8 cellular contexts compared by ENCODE assay signal in genomic region chrX:50988649-50989048, GRCh38.
A peak's percentile ranks its signal among the peaks of the same experiment; 100 is the strongest.
DNase-seq lines count a peak whose midpoint lies in the region; ATAC-seq, FAIRE-seq and TF ChIP-seq lines count a peak whose summit lies in the region.

No MANE protein-coding gene starts in this region.

- no peaks in the 10 kb centered on the region for H3K9me3 Mint-ChIP-seq in CD14-positive monocyte

- FAIRE-seq in GM19239 (lab: Jason Lieb, UNC): peak; percentile 80

- DNase-seq in CD14-positive monocyte (ENCODE audit: low spot score): no peak
- no peak for DNase-seq in GM19239 (ENCODE audit: insufficient read length, low spot score)
- no peak for DNase-seq in RWPE2 (ENCODE audit: low spot score)
- peak; percentile 4 to 24 for DNase-seq in foreskin fibroblast
- DNase-seq in smooth muscle cell of the brain vasculature (ENCODE audit: low read depth, low spot score): peak; percentile 1
- DNase-seq in SW 1271 (lab: John Stamatoyannopoulos, UW): no peak

- no peaks in the 10 kb centered on the region for H3K27me3 ChIP-seq in RWPE2 (ENCODE audit: insufficient read depth, poor library complexity, severe bottlenecking)

- no peak overlapping the region for H3K4me3 Mint-ChIP-seq in CD14-positive monocyte

- H3K27ac Mint-ChIP-seq in CD14-positive monocyte: no peak overlapping the region

- H3K27ac ChIP-seq in RWPE2 (ENCODE audit: poor library complexity, severe bottlenecking): no peak overlapping the region

- intact Hi-C loops in CD14-positive monocyte (cut with micrococcal nuclease): no loop called here

- peak; percentile 14 for TF ChIP-seq CTCF in CD14-positive monocyte (IDR thresholded peaks at IDR 0.05)
- peak; percentile 52 for TF ChIP-seq CTCF in RWPE2 (IDR thresholded peaks at IDR 0.05; ENCODE audit: poor library complexity, severe bottlenecking)
- peak; percentile 34 for TF ChIP-seq CTCF in foreskin fibroblast (IDR thresholded peaks at IDR 0.05; ENCODE audit: low read depth, low read length)

- ATAC-seq in RWPE2 (ENCODE audit: low read depth): peak; percentile 41; the same call in 1 of the 3 replicates
- no peak for ATAC-seq in GM18909 (IDR thresholded peaks at IDR 0.05; ENCODE audit: poor library complexity, unreplicated experiment)
- no peak for ATAC-seq in HG02938 (IDR thresholded peaks at IDR 0.05; ENCODE audit: unreplicated experiment)

- no peaks in the 10 kb centered on the region for H3K36me3 ChIP-seq in RWPE2 (ENCODE audit: low read depth)

- H3K9me3 ChIP-seq in RWPE2 (ENCODE audit: severe bottlenecking): no peaks in the 10 kb centered on the region

- H3K4me3 ChIP-seq in RWPE2 (ENCODE audit: severe bottlenecking): no peak overlapping the region
- H3K4me3 ChIP-seq in foreskin fibroblast (ENCODE audit: low read depth in 1 of 2, low read length in 2 of 2): no peak overlapping the region

- peaks cover 0 to 7% (median 5%) of the 10 kb centered on the region in 3 donors for H3K27me3 Mint-ChIP-seq in CD14-positive monocyte (ENCODE audit: low read depth in 3 of 3)

- no peaks in the 10 kb centered on the region for H3K4me1 ChIP-seq in RWPE2 (ENCODE audit: insufficient read depth, poor library complexity, severe bottlenecking)

- no peaks in the 10 kb centered on the region for H3K4me1 Mint-ChIP-seq in CD14-positive monocyte

- H3K36me3 Mint-ChIP-seq in CD14-positive monocyte: no peaks in the 10 kb centered on the region

Comparison
In these comparisons a context has a peak if more than half of its experiments do, and no peak if none do; other contexts are left out.
1. DNase-seq: peak in foreskin fibroblast (2 of 2) and smooth muscle cell of the brain vasculature (single experiment); none in CD14-positive monocyte (single experiment), GM19239 (single experiment), RWPE2 (single experiment) and SW 1271 (0 of 2).
2. Peak in every context shown above with its lines, with median percentiles within 50 percentile points of each other: CTCF ChIP-seq.